9 cellular contexts compared by ENCODE assay signal in genomic region chr2:172095905-172096660, GRCh38. TPM values are rescaled to one million over a fixed set of nuclear protein-coding genes. Genes with fewer than 3 reads are reported as not detected.
DNase-seq lines count a peak whose midpoint lies in the region; ATAC-seq and TF ChIP-seq lines count a peak whose summit lies in the region.
"Had no signal": no experiment of that assay in that cellular context is flagged by ENCODE, and none has a peak within 500 bp of the region (broad histone marks: within the 10 kb centered on the region; RNA-seq: fewer than 3 reads in every experiment).

No MANE protein-coding gene starts in this region.

- peaks cover 8% of the 10 kb centered on the region for H3K36me3 Mint-ChIP-seq in activated CD4-positive, alpha-beta memory T cell treated with anti-CD3 and anti-CD28 coated beads, Interleukin-2, amount 10 ng/mL, durations not matched to agents 7 days and 5 days (ENCODE audit: low read depth)

- peaks cover 80% of the 10 kb centered on the region for H3K27me3 Mint-ChIP-seq in activated CD4-positive, alpha-beta memory T cell treated with anti-CD3 and anti-CD28 coated beads, Interleukin-2, amount 10 ng/mL, durations not matched to agents 7 days and 5 days

- H3K4me1 Mint-ChIP-seq in activated CD4-positive, alpha-beta memory T cell treated with anti-CD3 and anti-CD28 coated beads, Interleukin-2, amount 10 ng/mL, durations not matched to agents 7 days and 5 days = peaks cover 46% of the 10 kb centered on the region

- H3K4me3 Mint-ChIP-seq in activated CD4-positive, alpha-beta memory T cell treated with anti-CD3 and anti-CD28 coated beads, Interleukin-2, amount 10 ng/mL, durations not matched to agents 7 days and 5 days = peak overlapping the region; percentile 74

- TF ChIP-seq CTCF in AG09319 (IDR thresholded peaks at IDR 0.05; ENCODE audit: low read depth, low read length) = peak; percentile 41

- no peak overlapping the region for H3K27ac Mint-ChIP-seq in activated CD4-positive, alpha-beta memory T cell treated with anti-CD3 and anti-CD28 coated beads, Interleukin-2, amount 10 ng/mL, durations not matched to agents 7 days and 5 days

- CTCF ChIA-PET in activated CD4-positive, alpha-beta memory T cell treated with anti-CD3 and anti-CD28 coated beads, Interleukin-2, amount 10 ng/mL, durations not matched to agents 7 days and 5 days (lab: Charles Lee) = interaction anchor here (1.0 to 1.8 kb wide), 3 partner anchors 8 to 366 kb away, joined by 3 to 5 read pairs (median 4); no protein-coding TSS in a partner anchor

- no peak for DNase-seq in AG09319 (ENCODE audit: extremely low read depth, low read depth)
- peak; percentile 31 for DNase-seq in H4 (ENCODE audit: low spot score)
- no peak for DNase-seq in activated CD4-positive, alpha-beta memory T cell treated with anti-CD3 and anti-CD28 coated beads, Interleukin-2, amount 10 ng/mL, durations not matched to agents 7 days and 5 days
- DNase-seq in iPS-NIHi11 (ENCODE audit: low spot score) = peak; percentile 26
- no peak for DNase-seq in epidermal melanocyte (ENCODE audit: insufficient read length, low spot score)
- no peak for DNase-seq in T-helper 9 cell
- DNase-seq in effector CD4-positive, alpha-beta T cell = no peak

- ATAC-seq in HG03045 (IDR thresholded peaks at IDR 0.05; ENCODE audit: unreplicated experiment) = no peak

- H3K9me3 Mint-ChIP-seq in activated CD4-positive, alpha-beta memory T cell treated with anti-CD3 and anti-CD28 coated beads, Interleukin-2, amount 10 ng/mL, durations not matched to agents 7 days and 5 days = no peaks in the 10 kb centered on the region

- POLR2A ChIA-PET in activated CD4-positive, alpha-beta memory T cell treated with anti-CD3 and anti-CD28 coated beads, Interleukin-2, amount 10 ng/mL, durations not matched to agents 7 days and 5 days (lab: Charles Lee) = interaction anchor here (0.9 to 1.8 kb wide), 2 partner anchors 15 to 407 kb away, joined by 3 to 6 read pairs; no protein-coding TSS in a partner anchor

RNA-seq across cellular contexts. Expression of gene DLX2, which starts 6.6 kb away (rescaled TPM):
- 2.6 and 3.3 TPM in 2 replicates for total RNA-seq in H4 (2014; rRNA removed; shearing (Covaris generic))
- total RNA-seq in activated CD4-positive, alpha-beta memory T cell treated with anti-CD3 and anti-CD28 coated beads, Interleukin-2, amount 10 ng/mL, durations not matched to agents 7 days and 5 days = not detected

RNA-seq across cellular contexts. Expression of gene DLX1, which starts 10.8 kb away (rescaled TPM):
- 5.8 and 8.4 TPM in 2 replicates for total RNA-seq in H4 (2014; rRNA removed; shearing (Covaris generic))
- total RNA-seq in activated CD4-positive, alpha-beta memory T cell treated with anti-CD3 and anti-CD28 coated beads, Interleukin-2, amount 10 ng/mL, durations not matched to agents 7 days and 5 days = under 1 TPM in 1 of 2 experiments, not detected in 1; 0.18 TPM
- total RNA-seq: lung had no signal

Comparison
In these comparisons a context has a peak if more than half of its experiments do, and no peak if none do; other contexts are left out.
1. DNase-seq: peak in H4 (single experiment) and iPS-NIHi11 (single experiment); none in AG09319 (single experiment), activated CD4-positive, alpha-beta memory T cell treated with anti-CD3 and anti-CD28 coated beads, Interleukin-2, amount 10 ng/mL, durations not matched to agents 7 days and 5 days (single experiment), epidermal melanocyte (single experiment), T-helper 9 cell (single experiment) and effector CD4-positive, alpha-beta T cell (single experiment).